In genomic region chr7:13742719-13743640, GRCh38 we compare ENCODE assay signal across 8 cellular contexts.
DNase-seq lines count a peak whose midpoint lies in the region; ATAC-seq and TF ChIP-seq lines count a peak whose summit lies in the region.

No MANE protein-coding gene starts in this region.

- H3K36me3 ChIP-seq in KMS-11 (ENCODE audit: insufficient read depth), result no peaks in the 10 kb centered on the region
- H3K36me3 ChIP-seq in effector memory CD4-positive, alpha-beta T cell (ENCODE audit: control insufficient read depth, insufficient read depth, low read length), result no peaks in the 10 kb centered on the region

- no peaks in the 10 kb centered on the region for H4K20me1 ChIP-seq in KMS-11 (ENCODE audit: insufficient read depth)

- H3K4me3 ChIP-seq in KMS-11 (IDR thresholded peaks at IDR 0.05; ENCODE audit: insufficient read depth, low read depth, low read length), result no peak overlapping the region
- no peak overlapping the region for H3K4me3 ChIP-seq in effector memory CD4-positive, alpha-beta T cell (ENCODE audit: insufficient read depth, low read depth, low read length, poor library complexity, severe bottlenecking)

- ATAC-seq in foreskin keratinocyte (peak; percentile 61), GM21360 (IDR thresholded peaks at IDR 0.05; ENCODE audit: unreplicated experiment) (no peak), HG02763 (IDR thresholded peaks at IDR 0.05; ENCODE audit: unreplicated experiment) (no peak)

- no peak overlapping the region for H2AFZ ChIP-seq in KMS-11 (ENCODE audit: low read depth)

- no peaks in the 10 kb centered on the region for H3K79me2 ChIP-seq in KMS-11 (ENCODE audit: insufficient read depth, low read depth)

- H3K9ac ChIP-seq in KMS-11, result no peak overlapping the region

- peak overlapping the region; percentile 52; the same call in 1 of the 2 replicates for H3K27ac ChIP-seq in C4-2B
- H3K27ac ChIP-seq in KMS-11, result no peak overlapping the region
- H3K27ac ChIP-seq in foreskin keratinocyte, result no peak overlapping the region
- no peak overlapping the region for H3K27ac ChIP-seq in effector memory CD4-positive, alpha-beta T cell (ENCODE audit: insufficient read depth, low read length, poor library complexity, severe bottlenecking)

- H3K4me1 ChIP-seq in KMS-11 (ENCODE audit: low read depth, poor library complexity, severe bottlenecking) (no peaks in the 10 kb centered on the region), foreskin keratinocyte (no peaks in the 10 kb centered on the region)
- no peaks in the 10 kb centered on the region for H3K4me1 ChIP-seq in effector memory CD4-positive, alpha-beta T cell (ENCODE audit: control insufficient read depth, insufficient read depth, low read length, poor library complexity, severe bottlenecking)

- DNase-seq in SK-N-DZ (ENCODE audit: low spot score), result peak; percentile 47
- DNase-seq in foreskin keratinocyte, result peak; percentile 2 to 33
- DNase-seq in posterior vena cava (ENCODE audit: low spot score), result peak; percentile 16
- no peak for DNase-seq in effector memory CD4-positive, alpha-beta T cell

- intact Hi-C loops in posterior vena cava (cut with DNase I), result no loop called here

- no peak overlapping the region for H3K4me2 ChIP-seq in KMS-11

- TF ChIP-seq CTCF in C4-2B (conservative IDR thresholded peaks at IDR 0.05), result peak; percentile 84
- TF ChIP-seq CTCF in KMS-11 (conservative IDR thresholded peaks at IDR 0.05; ENCODE audit: low read depth, low read length), result peak; percentile 76
- TF ChIP-seq CTCF in foreskin keratinocyte (conservative IDR thresholded peaks at IDR 0.05), result peak; percentile 69

- no peaks in the 10 kb centered on the region for H3K9me3 ChIP-seq in effector memory CD4-positive, alpha-beta T cell (ENCODE audit: control insufficient read depth, low read length)

- H3K27me3 ChIP-seq in KMS-11 (ENCODE audit: insufficient read depth, low read depth) (no peaks in the 10 kb centered on the region), foreskin keratinocyte (no peaks in the 10 kb centered on the region)
- H3K27me3 ChIP-seq in effector memory CD4-positive, alpha-beta T cell (replicated peaks; ENCODE audit: control insufficient read depth, insufficient read depth, low read length, poor library complexity, severe bottlenecking), result no peaks in the 10 kb centered on the region

Comparison
In these comparisons a context has a peak if more than half of its experiments do, and no peak if none do; other contexts are left out.
1. DNase-seq: peak in SK-N-DZ (single experiment), foreskin keratinocyte (2 of 2) and posterior vena cava (single experiment); none in effector memory CD4-positive, alpha-beta T cell (0 of 3).
2. Peak in every context shown above with its lines, with median percentiles within 50 percentile points of each other: CTCF ChIP-seq.